In genomic region chr9:89613912-89614311, GRCh38 we compare ENCODE assay signal across 18 cellular contexts. TPM values are rescaled to one million over a fixed set of nuclear protein-coding genes. Genes with fewer than 3 reads are reported as not detected.
"Had no signal": no experiment of that assay in that cellular context is flagged by ENCODE, and none has a peak within 500 bp of the region (broad histone marks: within the 10 kb centered on the region; RNA-seq: fewer than 3 reads in every experiment).

No MANE protein-coding gene starts in this region.

- H3K9me3 ChIP-seq: ovary, stomach had no signal

- DNase-seq: cortex of kidney; dorsolateral prefrontal cortex; effector CD8-positive, alpha-beta T cell; heart left ventricle; hippocampal formation; mammary epithelial cell; naive thymus-derived CD4-positive, alpha-beta T cell; ovary; right cardiac atrium; stimulated activated CD4-positive, alpha-beta T cell treated with anti-CD3 and anti-CD28 coated beads, Interleukin-4, amount 100 ng/mL, for 1 hour; stimulated activated CD8-positive, alpha-beta memory T cell treated with anti-CD3 and anti-CD28 coated beads, Interleukin-4, amount 100 ng/mL, for 48 hours; stomach; substantia nigra had no signal

- H3K36me3 ChIP-seq: heart left ventricle, ovary, stomach had no signal

- H3K27ac ChIP-seq: dorsolateral prefrontal cortex, heart left ventricle, ovary, stomach had no signal

- H3K4me1 Mint-ChIP-seq: stimulated activated memory B cell treated with anti-CD40 and anti-IgM and Interleukin-4, amounts not matched to agents 10 μg/mL and 1 μg/mL and 100 μg/mL, for 72 hours had no signal

- H3K27me3 ChIP-seq: dorsolateral prefrontal cortex, heart left ventricle, ovary, stomach had no signal

- H3K4me3 Mint-ChIP-seq: naive thymus-derived CD4-positive, alpha-beta T cell; neural crest cell; stimulated activated memory B cell treated with anti-CD40 and anti-IgM and Interleukin-4, amounts not matched to agents 10 μg/mL and 1 μg/mL and 100 μg/mL, for 72 hours; type B pancreatic cell had no signal

- H3K4me1 ChIP-seq: heart left ventricle had no signal

- H3K4me3 ChIP-seq: dorsolateral prefrontal cortex, heart left ventricle, ovary, stomach had no signal

- ATAC-seq: esophagus mucosa; heart left ventricle; naive thymus-derived CD4-positive, alpha-beta T cell; right cardiac atrium; stimulated activated memory B cell treated with anti-CD40 and anti-IgM and Interleukin-4, amounts not matched to agents 10 μg/mL and 1 μg/mL and 100 μg/mL, for 72 hours had no signal

- H3K9me3 Mint-ChIP-seq: neural crest cell had no signal

- H3K27ac Mint-ChIP-seq: naive thymus-derived CD4-positive, alpha-beta T cell; stimulated activated memory B cell treated with anti-CD40 and anti-IgM and Interleukin-4, amounts not matched to agents 10 μg/mL and 1 μg/mL and 100 μg/mL, for 72 hours; type B pancreatic cell had no signal

- H3K36me3 Mint-ChIP-seq: stimulated activated memory B cell treated with anti-CD40 and anti-IgM and Interleukin-4, amounts not matched to agents 10 μg/mL and 1 μg/mL and 100 μg/mL, for 72 hours; type B pancreatic cell had no signal

RNA-seq across cellular contexts. Expression of gene GADD45G, which starts 9.1 kb away (rescaled TPM):
- polyA plus RNA-seq: fibroblast of lung had no signal
